ENCODE assay signal across 11 cellular contexts in the genomic region with DNA sequence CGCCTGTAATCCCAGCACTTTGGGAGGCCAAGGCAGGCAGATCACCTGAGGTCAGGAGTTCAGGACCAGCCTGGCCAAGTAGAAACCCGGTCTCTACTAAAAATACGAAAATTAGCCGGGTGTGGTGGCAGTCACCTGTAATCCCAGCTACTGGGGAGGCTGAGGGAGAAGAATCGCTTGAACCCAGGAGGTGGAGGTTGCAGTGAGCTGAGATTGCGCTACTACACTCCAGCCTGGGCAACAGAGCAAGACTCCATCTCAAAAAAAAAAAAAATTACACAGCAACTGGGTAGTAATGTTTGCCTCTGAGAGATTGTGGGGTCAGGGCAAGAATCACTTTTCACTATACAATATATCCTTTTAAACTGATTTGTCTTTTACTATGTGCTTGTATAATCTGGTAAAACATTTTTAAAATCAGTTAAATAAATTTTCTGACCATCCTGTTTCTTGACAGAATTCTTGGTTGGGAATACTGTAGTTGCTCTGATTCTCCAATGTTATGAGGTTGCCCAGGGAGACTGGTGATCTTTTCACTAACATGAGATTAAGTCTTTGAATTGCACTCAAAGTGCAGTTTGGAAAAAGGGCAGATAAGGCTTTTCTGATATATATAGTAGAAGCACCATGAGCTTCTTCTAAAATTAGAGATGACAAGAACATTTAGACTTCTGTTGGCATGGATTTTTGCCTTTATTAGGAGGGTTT. TPM values are rescaled to one million over a fixed set of nuclear protein-coding genes. Genes with fewer than 3 reads are reported as not detected.
A peak's percentile ranks its signal among the peaks of the same experiment; 100 is the strongest.
DNase-seq lines count a peak whose midpoint lies in the region; ATAC-seq and TF ChIP-seq lines count a peak whose summit lies in the region.
"Had no signal": no experiment of that assay in that cellular context is flagged by ENCODE, and none has a peak within 500 bp of the region (broad histone marks: within the 10 kb centered on the region; RNA-seq: fewer than 3 reads in every experiment).

No MANE protein-coding gene starts in this region.

- H2AFZ ChIP-seq in KMS-11 (ENCODE audit: low read depth): no peak overlapping the region

- peak overlapping the region; percentile 61; the same call in 1 of the 2 replicates for H3K4me2 ChIP-seq in KMS-11

- CTCF ChIA-PET in activated CD4-positive, alpha-beta memory T cell treated with anti-CD3 and anti-CD28 coated beads, Interleukin-2, amount 10 ng/mL, durations not matched to agents 7 days and 5 days (lab: Charles Lee): no interaction called here

- H4K20me1 ChIP-seq in KMS-11 (ENCODE audit: insufficient read depth): no peaks in the 10 kb centered on the region

- no peaks in the 10 kb centered on the region for H3K79me2 ChIP-seq in KMS-11 (ENCODE audit: insufficient read depth, low read depth)

- peaks cover 15% of the 10 kb centered on the region for H3K27me3 Mint-ChIP-seq in brain
- peaks cover 14% of the 10 kb centered on the region for H3K27me3 Mint-ChIP-seq in activated CD4-positive, alpha-beta memory T cell treated with anti-CD3 and anti-CD28 coated beads, Interleukin-2, amount 10 ng/mL, durations not matched to agents 7 days and 5 days

- ATAC-seq in GM21381 (IDR thresholded peaks at IDR 0.05; ENCODE audit: unreplicated experiment): no peak
- ATAC-seq in HG03439 (IDR thresholded peaks at IDR 0.05; ENCODE audit: unreplicated experiment): no peak

- peaks cover 6% of the 10 kb centered on the region for H3K4me1 ChIP-seq in KMS-11 (ENCODE audit: low read depth, poor library complexity, severe bottlenecking)

- peak overlapping the region; percentile 58 to 95 (median 86) for H3K4me3 Mint-ChIP-seq in brain
- no peak overlapping the region for H3K4me3 Mint-ChIP-seq in activated CD4-positive, alpha-beta memory T cell treated with anti-CD3 and anti-CD28 coated beads, Interleukin-2, amount 10 ng/mL, durations not matched to agents 7 days and 5 days

- no peaks in the 10 kb centered on the region for H3K9me3 Mint-ChIP-seq in brain
- H3K9me3 Mint-ChIP-seq in activated CD4-positive, alpha-beta memory T cell treated with anti-CD3 and anti-CD28 coated beads, Interleukin-2, amount 10 ng/mL, durations not matched to agents 7 days and 5 days: no peaks in the 10 kb centered on the region

- peaks cover 25% of the 10 kb centered on the region for H3K36me3 Mint-ChIP-seq in brain
- peaks cover 2% of the 10 kb centered on the region for H3K36me3 Mint-ChIP-seq in activated CD4-positive, alpha-beta memory T cell treated with anti-CD3 and anti-CD28 coated beads, Interleukin-2, amount 10 ng/mL, durations not matched to agents 7 days and 5 days (ENCODE audit: low read depth)

- peak; percentile 25 for DNase-seq in ACHN
- DNase-seq in kidney epithelial cell (ENCODE audit: low read depth): no peak
- DNase-seq in activated CD4-positive, alpha-beta memory T cell treated with anti-CD3 and anti-CD28 coated beads, Interleukin-2, amount 10 ng/mL, durations not matched to agents 7 days and 5 days: no peak
- DNase-seq in HT-29 (ENCODE audit: low spot score): no peak
- DNase-seq: activated CD4-positive, alpha-beta T cell treated with anti-CD3 and anti-CD28 coated beads, Interleukin-2, amount 50 U/mL, for 4 hours; islet precursor cell; stimulated activated CD4-positive, alpha-beta T cell treated with anti-CD3 and anti-CD28 coated beads, Interleukin-4, amount 100 ng/mL, for 1 hour had no signal

- H3K27ac ChIP-seq in KMS-11: no peak overlapping the region

- H3K9ac ChIP-seq in KMS-11: no peak overlapping the region

- in situ Hi-C loops in ACHN (cut with HindIII; ENCODE audit: low pct_ligation_motif_present, low pct_unique_long_range_greater_than_20kb, low sequenced_read_pairs): no loop called here

- H3K36me3 ChIP-seq in KMS-11 (ENCODE audit: insufficient read depth) (no peaks in the 10 kb centered on the region), kidney epithelial cell (ENCODE audit: control insufficient read depth, insufficient read depth, low read length) (no peaks in the 10 kb centered on the region)

- POLR2A ChIA-PET in activated CD4-positive, alpha-beta memory T cell treated with anti-CD3 and anti-CD28 coated beads, Interleukin-2, amount 10 ng/mL, durations not matched to agents 7 days and 5 days (lab: Charles Lee): interaction anchor here (1.0 to 4.5 kb wide), 3 partner anchors 22 to 71 kb away, joined by 3 to 53 read pairs (median 24); a partner anchor contains a TSS

- H3K4me1 Mint-ChIP-seq in brain: peaks cover 41% of the 10 kb centered on the region
- H3K4me1 Mint-ChIP-seq in activated CD4-positive, alpha-beta memory T cell treated with anti-CD3 and anti-CD28 coated beads, Interleukin-2, amount 10 ng/mL, durations not matched to agents 7 days and 5 days: peaks cover 24% of the 10 kb centered on the region

- H3K27me3 ChIP-seq in KMS-11 (ENCODE audit: insufficient read depth, low read depth): no peaks in the 10 kb centered on the region; the same call in 1 of the 2 replicates
- no peaks in the 10 kb centered on the region for H3K27me3 ChIP-seq in kidney epithelial cell (ENCODE audit: control insufficient read depth, insufficient read depth, low read length)

- H3K27ac Mint-ChIP-seq in brain: peak overlapping the region in 1 of 5 experiments; percentile 34
- H3K27ac Mint-ChIP-seq in activated CD4-positive, alpha-beta memory T cell treated with anti-CD3 and anti-CD28 coated beads, Interleukin-2, amount 10 ng/mL, durations not matched to agents 7 days and 5 days: no peak overlapping the region

- H3K4me3 ChIP-seq in KMS-11 (IDR thresholded peaks at IDR 0.05; ENCODE audit: insufficient read depth, low read depth, low read length): no peak overlapping the region
- peak overlapping the region; percentile 87 for H3K4me3 ChIP-seq in kidney epithelial cell (ENCODE audit: low read depth, low read length)

- TF ChIP-seq CTCF in KMS-11 (conservative IDR thresholded peaks at IDR 0.05; ENCODE audit: low read depth, low read length) (no peak), brain (conservative IDR thresholded peaks at IDR 0.05) (no peak), kidney epithelial cell (IDR thresholded peaks at IDR 0.05; ENCODE audit: insufficient read depth, low read length, poor library complexity, severe bottlenecking) (no peak)

RNA-seq across cellular contexts. Expression of a gene that starts 1.5 kb away (rescaled TPM):
- 2.4 TPM for polyA plus RNA-seq in brain (ENCODE audit: insufficient read depth, low read depth, low replicate concordance)
- 27.7 and 29.1 TPM in 2 replicates for total RNA-seq in kidney epithelial cell
- 1 to 10 TPM; 4.1 to 4.3 TPM for total RNA-seq in activated CD4-positive, alpha-beta memory T cell treated with anti-CD3 and anti-CD28 coated beads, Interleukin-2, amount 10 ng/mL, durations not matched to agents 7 days and 5 days
- 8.5 and 8.9 TPM in 2 replicates for total RNA-seq in HT-29 (2014; rRNA removed; shearing (Covaris generic))

RNA-seq across cellular contexts. Expression of a gene that starts 40.6 kb away (rescaled TPM):
- 58.6 TPM for polyA plus RNA-seq in brain (ENCODE audit: insufficient read depth, low read depth, low replicate concordance)
- 7.9 and 8.1 TPM in 2 replicates for total RNA-seq in kidney epithelial cell
- 10 to 100 TPM; 66.7 to 67.9 TPM for total RNA-seq in activated CD4-positive, alpha-beta memory T cell treated with anti-CD3 and anti-CD28 coated beads, Interleukin-2, amount 10 ng/mL, durations not matched to agents 7 days and 5 days
- total RNA-seq in HT-29 (2014; rRNA removed; shearing (Covaris generic)): 19.9 and 29.4 TPM in 2 replicates
